In the genomic region with DNA sequence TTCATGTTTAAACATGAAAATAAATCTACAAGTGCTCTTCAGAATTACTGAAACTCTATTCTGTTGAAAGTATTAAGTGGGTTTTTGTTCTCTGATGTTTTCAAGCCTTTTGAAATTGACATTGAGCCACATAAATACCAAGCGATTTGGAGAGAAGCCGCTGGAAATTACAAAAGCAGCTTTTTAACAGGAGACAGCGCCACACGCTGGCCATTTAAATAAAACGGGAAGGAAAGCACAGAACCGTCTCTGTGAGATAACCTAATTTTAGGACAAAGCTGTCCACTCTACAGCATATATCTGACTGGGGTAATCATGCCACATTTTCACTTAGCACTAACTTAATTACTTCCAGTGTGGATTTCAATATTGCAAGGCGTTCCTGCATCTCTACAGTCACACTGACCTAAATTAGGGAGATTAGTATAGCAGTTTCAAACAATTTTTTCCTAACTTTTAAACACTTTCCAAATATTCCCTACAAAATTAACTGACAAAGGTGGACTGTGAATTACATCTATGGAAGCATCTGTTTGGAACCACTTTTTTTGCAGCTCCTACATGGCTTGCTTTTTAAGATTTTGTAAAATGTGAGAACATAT, we compare ENCODE assay signal across 8 cellular contexts. TPM values are rescaled to one million over a fixed set of nuclear protein-coding genes. Genes with fewer than 3 reads are reported as not detected.
DNase-seq lines count a peak whose midpoint lies in the region; ATAC-seq and TF ChIP-seq lines count a peak whose summit lies in the region.

No MANE protein-coding gene starts in this region.

- 7% methylated on average over 7 of the region's 7 CpGs for WGBS in smooth muscle cell (ENCODE audit: low lambda C conversion rate)

- CTCF ChIA-PET in activated CD4-positive, alpha-beta T cell treated with anti-CD3 and anti-CD28 coated beads for 36 hours (lab: Charles Lee) = interaction anchor here (0.6 to 1.9 kb wide), 11 partner anchors 11 to 814 kb away, joined by 3 to 7 read pairs (median 3); no protein-coding TSS in a partner anchor

- H3K9me3 ChIP-seq in smooth muscle cell (replicated peaks; ENCODE audit: low read depth) = no peaks in the 10 kb centered on the region

- H3K27me3 ChIP-seq in smooth muscle cell (ENCODE audit: low read depth) = no peaks in the 10 kb centered on the region

- no peaks in the 10 kb centered on the region for H3K4me1 Mint-ChIP-seq in natural killer cell
- H3K4me1 Mint-ChIP-seq in natural killer cell treated with Interleukin-12 subunit alpha and Interleukin-12 subunit beta and Interleukin-15 and Interleukin-18, amount 100 ng/mL, for 72 hours (ENCODE audit: low read depth in 2 of 2) = no peaks in the 10 kb centered on the region
- H3K4me1 Mint-ChIP-seq in activated CD4-positive, alpha-beta T cell treated with anti-CD3 and anti-CD28 coated beads for 36 hours = no peaks in the 10 kb centered on the region

- DNase-seq in natural killer cell (no peak), NCI-H1092 treated with DMSO at 0.1 percent for 48 hours (lab: John Stamatoyannopoulos, UW) (peak; percentile 30), globus pallidus (ENCODE audit: low spot score) (peak; percentile 39), smooth muscle cell (lab: John Stamatoyannopoulos, UW; ENCODE audit: unreplicated experiment) (no peak), SW 1271 (lab: John Stamatoyannopoulos, UW) (no peak)
- no peak for DNase-seq in natural killer cell treated with Interleukin-12 subunit alpha and Interleukin-12 subunit beta and Interleukin-15 and Interleukin-18, amount 100 ng/mL, for 72 hours (ENCODE audit: low spot score)
- peak; percentile 46 for DNase-seq in activated CD4-positive, alpha-beta T cell treated with anti-CD3 and anti-CD28 coated beads for 36 hours

- no peak for ATAC-seq in natural killer cell
- no peak for ATAC-seq in natural killer cell treated with Interleukin-12 subunit alpha and Interleukin-12 subunit beta and Interleukin-15 and Interleukin-18, amount 100 ng/mL, for 72 hours
- ATAC-seq in activated CD4-positive, alpha-beta T cell treated with anti-CD3 and anti-CD28 coated beads for 36 hours = no peak
- ATAC-seq in HG02759 (IDR thresholded peaks at IDR 0.05; ENCODE audit: unreplicated experiment) = no peak

- H3K4me3 Mint-ChIP-seq in natural killer cell = no peak overlapping the region
- H3K4me3 Mint-ChIP-seq in natural killer cell treated with Interleukin-12 subunit alpha and Interleukin-12 subunit beta and Interleukin-15 and Interleukin-18, amount 100 ng/mL, for 72 hours = no peak overlapping the region
- no peak overlapping the region for H3K4me3 Mint-ChIP-seq in activated CD4-positive, alpha-beta T cell treated with anti-CD3 and anti-CD28 coated beads for 36 hours

- H3K27ac Mint-ChIP-seq in natural killer cell = no peak overlapping the region
- H3K27ac Mint-ChIP-seq in natural killer cell treated with Interleukin-12 subunit alpha and Interleukin-12 subunit beta and Interleukin-15 and Interleukin-18, amount 100 ng/mL, for 72 hours = no peak overlapping the region
- no peak overlapping the region for H3K27ac Mint-ChIP-seq in activated CD4-positive, alpha-beta T cell treated with anti-CD3 and anti-CD28 coated beads for 36 hours

- intact Hi-C loops in natural killer cell (cut with micrococcal nuclease) = loop anchor here (1.0 kb wide), 1 partner anchor 742 kb away; no protein-coding TSS in a partner anchor
- intact Hi-C loops in activated CD4-positive, alpha-beta T cell treated with anti-CD3 and anti-CD28 coated beads for 36 hours (cut with DNase I, micrococcal nuclease) = loop anchor here (1.0 to 2.0 kb wide), 2 partner anchors 742 kb away; no protein-coding TSS in a partner anchor

- no peak overlapping the region for H3K27ac ChIP-seq in smooth muscle cell (ENCODE audit: low read depth)

- H4K20me1 ChIP-seq in smooth muscle cell (ENCODE audit: low read depth) = no peaks in the 10 kb centered on the region

- no peaks in the 10 kb centered on the region for H3K4me1 ChIP-seq in smooth muscle cell (ENCODE audit: low read depth)

- H3F3A ChIP-seq in smooth muscle cell (ENCODE audit: low read depth) = no peaks in the 10 kb centered on the region

- H3K36me3 ChIP-seq in smooth muscle cell (ENCODE audit: low read depth) = no peaks in the 10 kb centered on the region

- H3K36me3 Mint-ChIP-seq in natural killer cell = no peaks in the 10 kb centered on the region
- no peaks in the 10 kb centered on the region for H3K36me3 Mint-ChIP-seq in natural killer cell treated with Interleukin-12 subunit alpha and Interleukin-12 subunit beta and Interleukin-15 and Interleukin-18, amount 100 ng/mL, for 72 hours
- H3K36me3 Mint-ChIP-seq in activated CD4-positive, alpha-beta T cell treated with anti-CD3 and anti-CD28 coated beads for 36 hours (ENCODE audit: low read depth) = no peaks in the 10 kb centered on the region

- H3K4me3 ChIP-seq in smooth muscle cell = no peak overlapping the region

- no peak overlapping the region for H3K4me2 ChIP-seq in smooth muscle cell

- H3K27me3 Mint-ChIP-seq in natural killer cell (ENCODE audit: low read depth in 2 of 2) = peaks cover 3 to 13% of the 10 kb centered on the region in 2 donors
- peaks cover 6 to 13% of the 10 kb centered on the region in 2 donors for H3K27me3 Mint-ChIP-seq in natural killer cell treated with Interleukin-12 subunit alpha and Interleukin-12 subunit beta and Interleukin-15 and Interleukin-18, amount 100 ng/mL, for 72 hours
- H3K27me3 Mint-ChIP-seq in activated CD4-positive, alpha-beta T cell treated with anti-CD3 and anti-CD28 coated beads for 36 hours = peaks cover 3% of the 10 kb centered on the region

- POLR2A ChIA-PET in activated CD4-positive, alpha-beta T cell treated with anti-CD3 and anti-CD28 coated beads for 36 hours (lab: Charles Lee) = no interaction called here

- no peaks in the 10 kb centered on the region for H3K9me3 Mint-ChIP-seq in natural killer cell
- H3K9me3 Mint-ChIP-seq in natural killer cell treated with Interleukin-12 subunit alpha and Interleukin-12 subunit beta and Interleukin-15 and Interleukin-18, amount 100 ng/mL, for 72 hours = no peaks in the 10 kb centered on the region
- no peaks in the 10 kb centered on the region for H3K9me3 Mint-ChIP-seq in activated CD4-positive, alpha-beta T cell treated with anti-CD3 and anti-CD28 coated beads for 36 hours (ENCODE audit: low read depth)

- no peak overlapping the region for H3K9ac ChIP-seq in smooth muscle cell (ENCODE audit: low read depth)

- no peaks in the 10 kb centered on the region for H3K79me2 ChIP-seq in smooth muscle cell (ENCODE audit: low read depth)

- H2AFZ ChIP-seq in smooth muscle cell (ENCODE audit: low read depth) = no peak overlapping the region

- TF ChIP-seq CTCF in natural killer cell (IDR thresholded peaks at IDR 0.05) (peak; percentile 63), smooth muscle cell (IDR thresholded peaks at IDR 0.05; ENCODE audit: borderline replicate concordance, insufficient read depth, poor library complexity, severe bottlenecking) (peak; percentile 60)

RNA-seq across cellular contexts. Expression of gene ANOS1, which starts 6.8 kb away (rescaled TPM):
- total RNA-seq in natural killer cell (not detected), smooth muscle cell (73.9 and 76.3 TPM in 2 replicates)
- not detected for total RNA-seq in natural killer cell treated with Interleukin-12 subunit alpha and Interleukin-12 subunit beta and Interleukin-15 and Interleukin-18, amount 100 ng/mL, for 72 hours
- total RNA-seq in activated CD4-positive, alpha-beta T cell treated with anti-CD3 and anti-CD28 coated beads for 36 hours = not detected
- polyA plus RNA-seq in smooth muscle cell = 25.3 and 29.9 TPM in 2 replicates

Comparison
In these comparisons a context has a peak if more than half of its experiments do, and no peak if none do; other contexts are left out.
1. DNase-seq: peak in NCI-H1092 treated with DMSO at 0.1 percent for 48 hours (single experiment), activated CD4-positive, alpha-beta T cell treated with anti-CD3 and anti-CD28 coated beads for 36 hours (single experiment) and globus pallidus (single experiment); none in natural killer cell (single experiment), natural killer cell treated with Interleukin-12 subunit alpha and Interleukin-12 subunit beta and Interleukin-15 and Interleukin-18, amount 100 ng/mL, for 72 hours (single experiment), smooth muscle cell (single experiment) and SW 1271 (0 of 2).
2. RNA of gene ANOS1, which starts 6.8 kb away (total RNA-seq): 73.9 to 76.3 TPM in smooth muscle cell; not detected in activated CD4-positive, alpha-beta T cell treated with anti-CD3 and anti-CD28 coated beads for 36 hours, not detected in natural killer cell and not detected in natural killer cell treated with Interleukin-12 subunit alpha and Interleukin-12 subunit beta and Interleukin-15 and Interleukin-18, amount 100 ng/mL, for 72 hours; every median in the first group is over 10 times any median in the second.